ENCODE assay signal across 13 cellular contexts in genomic region chr17:27446569-27447301, GRCh38. TPM values are rescaled to one million over a fixed set of nuclear protein-coding genes. Genes with fewer than 3 reads are reported as not detected.
DNase-seq lines count a peak whose midpoint lies in the region; ATAC-seq and TF ChIP-seq lines count a peak whose summit lies in the region.
"Had no signal": no experiment of that assay in that cellular context is flagged by ENCODE, and none has a peak within 500 bp of the region (broad histone marks: within the 10 kb centered on the region; RNA-seq: fewer than 3 reads in every experiment).

No MANE protein-coding gene starts in this region.

- DNase-seq in PC-9 (peak in 1 of 2 experiments; percentile 57), choroid plexus epithelial cell (ENCODE audit: low read depth) (peak; percentile 94), osteoblast (ENCODE audit: insufficient read length, low spot score, missing footprints) (no peak), HuH-7.5 (ENCODE audit: low spot score) (no peak), globus pallidus (ENCODE audit: low spot score) (no peak), ovary (no peak)
- DNase-seq: GF-D8; NCI-H2081; stimulated activated CD4-positive, alpha-beta T cell treated with anti-CD3 and anti-CD28 coated beads, Interleukin-2, amount 100 ng/mL, for 24 hours had no signal

- H3K36me3 ChIP-seq in HEK293 (ENCODE audit: control insufficient read depth in 2 of 2, insufficient read depth in 1 of 2, low read length in 2 of 2) (no peaks in the 10 kb centered on the region), PC-9 (ENCODE audit: low read depth) (no peaks in the 10 kb centered on the region), osteoblast (ENCODE audit: insufficient read depth, low read length) (no peaks in the 10 kb centered on the region), ovary (no peaks in the 10 kb centered on the region)
- H3K36me3 ChIP-seq: suprapubic skin had no signal

- TF ChIP-seq CTCF in HEK293 (tag by site-specific recombination; IDR thresholded peaks at IDR 0.05) (no peak), PC-9 (conservative IDR thresholded peaks at IDR 0.05) (no peak), choroid plexus epithelial cell (conservative IDR thresholded peaks at IDR 0.05; ENCODE audit: low read depth, low read length) (no peak), osteoblast (IDR thresholded peaks at IDR 0.05; ENCODE audit: extremely low read depth, low read depth, low read length) (no peak), ovary (IDR thresholded peaks at IDR 0.05) (no peak)

- H3K4me1 ChIP-seq in HEK293 (ENCODE audit: control insufficient read depth, insufficient read depth, low read length), result peaks cover 8% of the 10 kb centered on the region
- H3K4me1 ChIP-seq in PC-9 (replicated peaks; ENCODE audit: insufficient read depth), result peaks cover 24% of the 10 kb centered on the region
- peaks cover 21% of the 10 kb centered on the region for H3K4me1 ChIP-seq in osteoblast (ENCODE audit: insufficient read depth, low read length)
- no peaks in the 10 kb centered on the region for H3K4me1 ChIP-seq in ovary (ENCODE audit: insufficient read depth)
- H3K4me1 ChIP-seq: suprapubic skin had no signal

- no peak overlapping the region for H2AFZ ChIP-seq in PC-9
- no peak overlapping the region for H2AFZ ChIP-seq in osteoblast (ENCODE audit: low read length)

- POLR2A ChIA-PET in HEK293 (lab: Yijun Ruan, JAX), result interaction anchor here (0.6 to 1.5 kb wide), 3 partner anchors 9 to 63 kb away, joined by 3 to 13 read pairs (median 3); partner anchors contain the start of gene KSR1
- POLR2A ChIA-PET in PC-9 (lab: Charles Lee; ENCODE audit: unreplicated experiment), result no interaction called here

- H3K4me2 ChIP-seq in PC-9 (peak overlapping the region; percentile 20), osteoblast (ENCODE audit: insufficient read depth, low read length) (peak overlapping the region; percentile 33)

- no peak for TF ChIP-seq POLR2A in ovary (IDR thresholded peaks at IDR 0.05)

- no peaks in the 10 kb centered on the region for H3K9me2 ChIP-seq in PC-9 (ENCODE audit: insufficient read depth)

- peaks cover 17% of the 10 kb centered on the region for H3F3A ChIP-seq in PC-9 (ENCODE audit: insufficient read depth, low read depth)

- H3K4me3 ChIP-seq in HEK293 (ENCODE audit: low read depth, low read length) (no peak overlapping the region), PC-9 (no peak overlapping the region), choroid plexus epithelial cell (ENCODE audit: low read depth, low read length) (no peak overlapping the region), osteoblast (ENCODE audit: insufficient read depth, low read length) (no peak overlapping the region), ovary (no peak overlapping the region)
- H3K4me3 ChIP-seq: suprapubic skin had no signal

- CTCF ChIA-PET in HEK293 (lab: Yijun Ruan, JAX) (interaction anchor here (0.8 to 1.8 kb wide), 3 partner anchors 9 to 157 kb away, joined by 3 to 7 read pairs (median 5); partner anchors contain the start of gene KSR1), PC-9 (lab: Charles Lee) (no interaction called here)

- BruUV-seq in PC-9 (replicated peaks; lab: Mats Ljungman, UMichigan), result no TSS peak

- H3K27me3 ChIP-seq in PC-9 (ENCODE audit: insufficient read depth, low read depth), result no peaks in the 10 kb centered on the region
- H3K27me3 ChIP-seq in osteoblast (ENCODE audit: insufficient read depth, low read length), result peaks cover 32% of the 10 kb centered on the region
- H3K27me3 ChIP-seq in ovary, result no peaks in the 10 kb centered on the region
- H3K27me3 ChIP-seq: suprapubic skin had no signal

- intact Hi-C loops in PC-9 (cut with micrococcal nuclease; ENCODE audit: unreplicated experiment) (no loop called here), ovary (cut with DNase I) (loop anchor here in 1 of 4 donors (10.0 kb wide), 1 partner anchor 82 kb away; no protein-coding TSS in a partner anchor)

- TF ChIP-seq EP300 in ovary (IDR thresholded peaks at IDR 0.05), result no peak

- WGBS in ovary, 3 donors, result 31 to 50% (median 39%) methylated on average over 6 of the region's 6 CpGs

- H3K9me3 ChIP-seq in HEK293 (ENCODE audit: control insufficient read depth, insufficient read depth, low read depth, low read length) (no peaks in the 10 kb centered on the region), PC-9 (ENCODE audit: insufficient read depth, low read depth) (no peaks in the 10 kb centered on the region), osteoblast (ENCODE audit: low read depth, low read length) (no peaks in the 10 kb centered on the region), ovary (no peaks in the 10 kb centered on the region)
- H3K9me3 ChIP-seq: suprapubic skin had no signal

- ATAC-seq in GM19455 (IDR thresholded peaks at IDR 0.05; ENCODE audit: unreplicated experiment), result no peak

- peak overlapping the region; percentile 10; the same call in 1 of the 2 replicates for H3K27ac ChIP-seq in HEK293 (ENCODE audit: extremely low read depth, low read depth, low read length)
- no peak overlapping the region for H3K27ac ChIP-seq in PC-9
- peak overlapping the region; percentile 73 for H3K27ac ChIP-seq in osteoblast (ENCODE audit: low read depth, low read length)
- H3K27ac ChIP-seq in ovary, result no peak overlapping the region
- H3K27ac ChIP-seq: HL-60, suprapubic skin had no signal

- H4K20me1 ChIP-seq in PC-9 (ENCODE audit: insufficient read depth) (no peaks in the 10 kb centered on the region), osteoblast (ENCODE audit: insufficient read depth, low read length) (no peaks in the 10 kb centered on the region)

- H3K79me2 ChIP-seq in PC-9 (ENCODE audit: low read depth) (no peaks in the 10 kb centered on the region), osteoblast (ENCODE audit: insufficient read depth, low read length) (no peaks in the 10 kb centered on the region)

TF ChIP-seq in HEK293, 187 proteins besides CTCF, POLR2A, EP300 and RAD21 (continues in another document):
- no peak for TF ChIP-seq ZBTB44 (tag by site-specific recombination; IDR thresholded peaks at IDR 0.05)
- no peak for TF ChIP-seq ZBTB49 (tag by site-specific recombination; IDR thresholded peaks at IDR 0.05; ENCODE audit: low read depth)
- TF ChIP-seq REPIN1 (tag by site-specific recombination; IDR thresholded peaks at IDR 0.05; ENCODE audit: low read depth), result no peak
- TF ChIP-seq, protein P1, sequence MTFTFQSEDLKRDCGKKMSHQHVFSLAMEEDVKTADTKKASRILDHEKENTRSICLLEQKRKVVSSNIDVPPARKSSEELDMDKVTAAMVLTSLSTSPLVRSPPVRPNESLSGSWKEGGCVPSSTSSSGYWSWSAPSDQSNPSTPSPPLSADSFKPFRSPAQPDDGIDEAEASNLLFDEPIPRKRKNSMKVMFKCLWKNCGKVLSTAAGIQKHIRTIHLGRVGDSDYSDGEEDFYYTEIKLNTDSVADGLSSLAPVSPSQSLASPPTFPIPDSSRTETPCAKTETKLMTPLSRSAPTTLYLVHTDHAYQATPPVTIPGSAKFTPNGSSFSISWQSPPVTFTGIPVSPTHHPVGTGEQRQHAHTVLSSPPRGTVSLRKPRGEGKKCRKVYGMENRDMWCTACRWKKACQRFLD (tag by site-specific recombination; IDR thresholded peaks at IDR 0.05), result no peak
- TF ChIP-seq ZNF174 (tag by site-specific recombination; IDR thresholded peaks at IDR 0.05), result no peak
- no peak for TF ChIP-seq ZSCAN30 (tag by site-specific recombination; IDR thresholded peaks at IDR 0.05)
- TF ChIP-seq ZNF362 (tag by site-specific recombination; IDR thresholded peaks at IDR 0.05), result no peak
- peak; percentile 12; the same call in 1 of the 2 replicates for TF ChIP-seq IKZF3 (tag by site-specific recombination; IDR thresholded peaks at IDR 0.05)
- no peak for TF ChIP-seq KLF1 (tag by site-specific recombination; IDR thresholded peaks at IDR 0.05)
- TF ChIP-seq ZNF211 (tag by site-specific recombination; IDR thresholded peaks at IDR 0.05; ENCODE audit: low read depth), result no peak
- TF ChIP-seq ZNF23 (tag by site-specific recombination; IDR thresholded peaks at IDR 0.05; ENCODE audit: borderline replicate concordance), result no peak

RNA-seq across cellular contexts. Expression of gene KSR1, which starts 9.5 kb away (rescaled TPM):
- 19.1 and 24.6 TPM in 2 replicates for total RNA-seq in PC-9 (2021)
- total RNA-seq in osteoblast, result 6.2 and 6.5 TPM in 2 replicates
- 10 to 100 TPM; 29.2 to 84.8 (median 39.5) TPM for total RNA-seq in ovary
- 10 to 100 TPM; 27.7 to 56.9 TPM for polyA plus RNA-seq in ovary

Comparison
In these comparisons a context has a peak if more than half of its experiments do, and no peak if none do; other contexts are left out.
1. H3K27ac ChIP-seq: peak in HEK293 (single experiment) and osteoblast (single experiment); none in PC-9 (single experiment) and ovary (0 of 2).